ENCODE assay signal across 22 cellular contexts in the genomic region with DNA sequence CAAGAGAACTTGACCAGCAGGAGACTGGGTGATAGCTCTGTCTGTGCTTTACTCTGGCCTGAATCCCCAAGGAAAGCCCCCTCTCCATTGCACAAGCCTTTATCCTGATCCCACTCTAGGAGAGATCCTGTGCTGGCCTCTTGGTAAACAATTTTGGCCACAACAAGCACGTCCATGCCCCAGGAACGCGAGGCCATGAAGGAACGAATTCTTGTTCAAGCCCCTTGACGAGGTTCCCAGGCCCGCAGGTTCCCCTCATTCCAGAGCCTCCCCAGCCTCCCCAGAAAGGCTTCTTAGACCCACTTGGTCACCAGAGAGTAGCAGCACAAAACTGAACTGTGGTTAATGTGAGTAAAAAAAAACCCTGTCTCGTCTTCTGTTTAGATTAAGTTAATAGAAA.
"Had no signal": no experiment of that assay in that cellular context is flagged by ENCODE, and none has a peak within 500 bp of the region (broad histone marks: within the 10 kb centered on the region; RNA-seq: fewer than 3 reads in every experiment).

No MANE protein-coding gene starts in this region.

- H3K27me3 Mint-ChIP-seq: dendritic cell treated with granulocyte-macrophage colony-stimulating factor and Interleukin-4, amounts not matched to agents 40 ng/mL and 50 ng/mL, for 4 days; stimulated activated naive CD8-positive, alpha-beta T cell treated with anti-CD3 and anti-CD28 coated beads, Interleukin-15, amount 100 ng/mL, for 72 hours had no signal

- H3K27me3 ChIP-seq: colonic mucosa, esophagus squamous epithelium, right atrium auricular region, suprapubic skin, transverse colon, vagina had no signal

- H3K9me3 Mint-ChIP-seq: dendritic cell treated with granulocyte-macrophage colony-stimulating factor and Interleukin-4, amounts not matched to agents 40 ng/mL and 50 ng/mL, for 4 days; natural killer cell; neural crest cell; stimulated activated naive CD8-positive, alpha-beta T cell treated with anti-CD3 and anti-CD28 coated beads, Interleukin-15, amount 100 ng/mL, for 72 hours had no signal

- H3K4me1 Mint-ChIP-seq: stimulated activated naive CD8-positive, alpha-beta T cell treated with anti-CD3 and anti-CD28 coated beads, Interleukin-15, amount 100 ng/mL, for 72 hours had no signal

- H3K4me3 Mint-ChIP-seq: dendritic cell treated with granulocyte-macrophage colony-stimulating factor and Interleukin-4, amounts not matched to agents 40 ng/mL and 50 ng/mL, for 4 days; natural killer cell; neural crest cell; stimulated activated naive CD8-positive, alpha-beta T cell treated with anti-CD3 and anti-CD28 coated beads, Interleukin-15, amount 100 ng/mL, for 72 hours had no signal

- ATAC-seq: left ventricle myocardium superior; lower lobe of right lung; natural killer cell; sciatic nerve; stimulated activated naive CD8-positive, alpha-beta T cell treated with anti-CD3 and anti-CD28 coated beads, Interleukin-15, amount 100 ng/mL, for 72 hours had no signal

- H3K36me3 ChIP-seq: colonic mucosa had no signal

- DNase-seq: colonic mucosa; effector CD8-positive, alpha-beta T cell; esophagus squamous epithelium; foreskin melanocyte; left ventricle myocardium superior; lower lobe of right lung; natural killer cell; stimulated activated CD4-positive, alpha-beta T cell treated with anti-CD3 and anti-CD28 coated beads, Interleukin-12 subunit alpha, Interleukin-12 subunit beta, amount 100 ng/mL, for 4 hours; stimulated activated CD4-positive, alpha-beta T cell treated with anti-CD3 and anti-CD28 coated beads, Interleukin-1b, Interleukin-23, amount 100 ng/mL, for 48 hours; stimulated activated CD4-positive, alpha-beta T cell treated with anti-CD3 and anti-CD28 coated beads, Interleukin-4, amount 100 ng/mL, for 1 hour; stimulated activated CD8-positive, alpha-beta memory T cell treated with anti-CD3 and anti-CD28 coated beads, Interleukin-4, amount 100 ng/mL, for 48 hours; stimulated activated naive CD4-positive, alpha-beta T cell; stimulated activated naive CD8-positive, alpha-beta T cell treated with anti-CD3 and anti-CD28 coated beads, Interleukin-15, amount 100 ng/mL, for 72 hours; transverse colon had no signal

- H3K9me3 ChIP-seq: colonic mucosa, esophagus squamous epithelium, lower lobe of right lung, prostate gland, right atrium auricular region, suprapubic skin, transverse colon, vagina had no signal

- H3K27ac ChIP-seq: colonic mucosa, esophagus squamous epithelium, lower lobe of right lung, prostate gland, right atrium auricular region, suprapubic skin, transverse colon, vagina had no signal

- H3K4me3 ChIP-seq: colonic mucosa, esophagus squamous epithelium, lower lobe of right lung, prostate gland, right atrium auricular region, smooth muscle cell, suprapubic skin, transverse colon, vagina had no signal

- H3K27ac Mint-ChIP-seq: dendritic cell treated with granulocyte-macrophage colony-stimulating factor and Interleukin-4, amounts not matched to agents 40 ng/mL and 50 ng/mL, for 4 days; natural killer cell had no signal

- H3K4me2 ChIP-seq: smooth muscle cell had no signal
